In the genomic region with DNA sequence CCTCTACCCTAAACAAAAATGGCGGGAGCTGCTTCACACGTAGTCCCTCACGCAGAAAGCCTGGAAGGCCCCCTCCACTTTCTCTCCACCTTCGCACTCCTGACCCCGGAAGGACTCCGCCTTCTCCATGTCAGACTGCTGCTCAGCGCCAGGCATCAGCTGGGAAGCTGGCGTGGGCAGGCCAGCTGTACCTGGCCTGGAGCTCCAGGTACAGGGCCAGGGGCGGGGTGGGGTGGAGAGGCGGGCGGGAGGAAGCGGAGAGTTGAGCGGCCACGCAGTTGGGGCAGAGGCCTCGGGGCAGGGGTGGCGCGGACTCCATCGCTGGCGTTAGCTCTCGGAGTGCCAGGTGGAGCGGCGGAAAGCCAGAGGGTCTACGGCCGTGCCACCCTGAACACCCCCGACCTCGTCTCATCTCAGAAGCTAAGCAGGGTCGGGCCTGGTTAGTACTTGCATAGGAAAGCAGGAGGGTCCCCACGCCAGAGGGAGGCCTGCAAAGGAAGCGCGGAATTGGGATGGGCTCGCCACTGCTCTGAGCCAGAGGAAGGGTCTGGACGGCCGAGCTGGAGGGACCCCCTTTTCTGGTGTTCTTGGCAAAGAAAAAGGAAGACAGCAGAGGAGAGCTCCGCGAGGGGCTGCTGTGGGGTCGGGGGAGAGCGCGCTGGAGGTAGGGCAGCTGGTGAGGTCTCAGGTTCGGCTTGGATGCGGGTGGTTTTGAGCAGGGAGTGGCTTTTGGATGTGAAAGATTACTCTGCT, we compare ENCODE assay signal across 8 cellular contexts. TPM values are rescaled to one million over a fixed set of nuclear protein-coding genes. Genes with fewer than 3 reads are reported as not detected.
DNase-seq lines count a peak whose midpoint lies in the region; ATAC-seq and TF ChIP-seq lines count a peak whose summit lies in the region.

A gene with protein sequence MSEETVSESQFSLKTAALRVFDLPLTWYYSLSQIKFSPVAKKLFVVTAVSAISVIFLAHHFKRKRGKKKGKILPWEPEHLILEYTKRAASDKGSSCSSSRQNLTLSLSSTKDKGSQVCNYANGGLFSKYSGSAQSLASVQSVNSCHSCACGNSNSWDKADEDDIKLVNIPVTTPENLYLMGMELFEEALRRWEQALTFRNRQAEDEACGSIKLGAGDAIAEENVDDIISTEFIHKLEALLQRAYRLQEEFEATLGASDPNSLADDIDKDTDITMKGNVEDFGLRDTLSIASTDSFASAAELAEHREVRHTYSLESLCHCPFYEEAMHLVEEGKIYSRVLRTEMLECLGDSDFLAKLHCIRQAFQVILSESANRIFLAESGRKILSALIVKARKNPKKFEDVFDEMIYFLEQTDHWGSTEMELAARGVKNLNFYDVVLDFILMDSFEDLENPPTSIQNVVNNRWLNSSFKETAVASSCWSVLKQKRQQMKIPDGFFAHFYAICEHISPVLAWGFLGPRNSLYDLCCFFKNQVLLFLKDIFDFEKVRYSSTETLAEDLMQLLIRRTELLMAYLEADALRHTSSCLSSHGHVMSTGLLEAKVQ (plus strand): TSS at position 121 of the 753 bp plus-strand sequence. CDS start 3,604 bp downstream, outside the sequence.

- peaks cover 0 to 2% of the 10 kb centered on the region in 2 donors for H3K36me3 ChIP-seq in prostate gland

- peak; percentile 68 for DNase-seq in NCI-H1694 (lab: John Stamatoyannopoulos, UW)
- peak; percentile 20 to 95 (median 84) for DNase-seq in amygdala (lab: John Stamatoyannopoulos, UW)
- peak; percentile 84 for DNase-seq in left ventricle myocardium superior
- peak; percentile 90 for DNase-seq in prostate gland (ENCODE audit: low spot score)
- DNase-seq in ureter (ENCODE audit: low spot score): peak; percentile 92

- peak within 1 kb of the TSS; percentile 69 to 75 for H3K27ac ChIP-seq in prostate gland

- intact Hi-C loops in T-helper 1 cell treated with Interleukin-12 subunit alpha and Interleukin-12 subunit beta and Interleukin-4 antibody, amounts not matched to agents 30 ng/mL and 1 ng/mL, for 36 hours (cut with micrococcal nuclease): loop anchor here (1.0 to 2.0 kb wide), 7 partner anchors 20 to 1993 kb away; a partner anchor contains a TSS
- intact Hi-C loops in left ventricle myocardium superior (cut with micrococcal nuclease) (no loop called here), prostate gland (cut with DNase I) (no loop called here)

- H3K27me3 ChIP-seq in prostate gland (replicated peaks; ENCODE audit: insufficient read depth): no peaks in the 10 kb centered on the region

- H3K4me1 ChIP-seq in prostate gland (replicated peaks): no peaks in the 10 kb centered on the region

- H3K4me3 ChIP-seq in prostate gland: peak within 1 kb of the TSS; percentile 66 to 74

- TF ChIP-seq CTCF in prostate gland (IDR thresholded peaks at IDR 0.05): no peak

- WGBS in prostate gland: under 1% methylated on average over 37 of the region's 40 CpGs

- ATAC-seq in GM18498 (IDR thresholded peaks at IDR 0.05; ENCODE audit: unreplicated experiment) (peak; percentile 97), HG02885 (IDR thresholded peaks at IDR 0.05; ENCODE audit: poor library complexity, unreplicated experiment) (peak; percentile 98), left ventricle myocardium superior (peak; percentile 99)

- H3K9me3 ChIP-seq in prostate gland: no peaks in the 10 kb centered on the region

- TF ChIP-seq POLR2A in prostate gland (IDR thresholded peaks at IDR 0.05): peak; percentile 60

RNA-seq across cellular contexts. Expression of the gene that starts here (rescaled TPM):
- total RNA-seq in T-helper 1 cell treated with Interleukin-12 subunit alpha and Interleukin-12 subunit beta and Interleukin-4 antibody, amounts not matched to agents 30 ng/mL and 1 ng/mL, for 36 hours: 10.2 and 11.8 TPM in 2 replicates
- 9.7 TPM for total RNA-seq in left ventricle myocardium superior
- total RNA-seq in prostate gland: 10 to 100 TPM; 16.2 to 19.3 TPM
- total RNA-seq in ureter: 19.4 TPM

Comparison
In these comparisons a context has a peak if more than half of its experiments do, and no peak if none do; other contexts are left out.
1. Peak in every context shown above with its lines: DNase-seq, ATAC-seq, H3K4me3 ChIP-seq and H3K27ac ChIP-seq.